In genomic region chr1:173191011-173191410, GRCh38 we compare ENCODE assay signal across 13 cellular contexts. TPM values are rescaled to one million over a fixed set of nuclear protein-coding genes. Genes with fewer than 3 reads are reported as not detected.
A peak's percentile ranks its signal among the peaks of the same experiment; 100 is the strongest.
DNase-seq lines count a peak whose midpoint lies in the region; ATAC-seq and TF ChIP-seq lines count a peak whose summit lies in the region.
"Had no signal": no experiment of that assay in that cellular context is flagged by ENCODE, and none has a peak within 500 bp of the region (broad histone marks: within the 10 kb centered on the region; RNA-seq: fewer than 3 reads in every experiment).

No MANE protein-coding gene starts in this region.

- H3K27me3 ChIP-seq in heart left ventricle (no peaks in the 10 kb centered on the region), aorta (ENCODE audit: control insufficient read depth in 1 of 2, insufficient read depth in 2 of 2, low read length in 1 of 2) (no peaks in the 10 kb centered on the region)
- H3K27me3 ChIP-seq: MG63 had no signal

- H3K27ac ChIP-seq in heart left ventricle (peak overlapping the region; percentile 10 to 84 (median 76)), aorta (ENCODE audit: low read depth in 1 of 2, low read length in 2 of 2) (peak overlapping the region in 1 of 2 donors; percentile 17)

- TF ChIP-seq CTCF in heart left ventricle (IDR thresholded peaks at IDR 0.05) (no peak), epithelial cell of esophagus (IDR thresholded peaks at IDR 0.05; ENCODE audit: insufficient read depth, low read depth, low read length, missing control alignments) (no peak)

- 4 to 17% (median 14%) methylated on average over 2 of the region's 2 CpGs for WGBS in heart left ventricle, 4 donors
- 3 to 5% methylated on average over 2 of the region's 2 CpGs for WGBS in aorta, 2 donors

- intact Hi-C loops in heart left ventricle (cut with DNase I), result no loop called here
- intact Hi-C loops in Right ventricle myocardium inferior (cut with DNase I), result no loop called here
- intact Hi-C loops in aorta (cut with DNase I), result loop anchor here in 1 of 2 donors (10.0 kb wide), 1 partner anchor 256 kb away; no protein-coding TSS in a partner anchor

- H3K4me3 ChIP-seq in heart left ventricle, result no peak overlapping the region
- H3K4me3 ChIP-seq in epithelial cell of esophagus (ENCODE audit: low read length), result no peak overlapping the region
- H3K4me3 ChIP-seq in aorta (ENCODE audit: low read length in 2 of 2), result no peak overlapping the region
- H3K4me3 ChIP-seq: MG63 had no signal

- H3K9me3 ChIP-seq in heart left ventricle, result no peaks in the 10 kb centered on the region
- no peaks in the 10 kb centered on the region for H3K9me3 ChIP-seq in aorta (ENCODE audit: control insufficient read depth, low read length)
- H3K9me3 ChIP-seq: MG63 had no signal

- DNase-seq in heart left ventricle, result no peak
- DNase-seq in Right ventricle myocardium inferior (ENCODE audit: missing footprints), result no peak
- peak; percentile 45 for DNase-seq in epithelial cell of esophagus (ENCODE audit: low read depth)
- DNase-seq in myocyte (ENCODE audit: low read depth), result peak; percentile 40
- DNase-seq in aorta, result no peak
- DNase-seq in NCI-H2081 treated with DMSO at 0.1 percent for 48 hours (lab: John Stamatoyannopoulos, UW), result no peak
- DNase-seq: activated CD8-positive, alpha-beta memory T cell treated with anti-CD3 and anti-CD28 coated beads for 24 hours; DMS79; mesendoderm; OCI-M1 had no signal

- no peak for TF ChIP-seq POLR2A in heart left ventricle (IDR thresholded peaks at IDR 0.05)

- no peaks in the 10 kb centered on the region for H3K36me3 ChIP-seq in heart left ventricle
- no peaks in the 10 kb centered on the region for H3K36me3 ChIP-seq in aorta (ENCODE audit: control insufficient read depth in 1 of 2, insufficient read depth in 2 of 2, low read length in 1 of 2)
- H3K36me3 ChIP-seq: MG63 had no signal

- ATAC-seq in heart left ventricle (no peak), Right ventricle myocardium inferior (no peak), aorta (ENCODE audit: low FRiP score) (peak; percentile 47), HG02870 (IDR thresholded peaks at IDR 0.05; ENCODE audit: unreplicated experiment) (no peak), HG02759 (IDR thresholded peaks at IDR 0.05; ENCODE audit: unreplicated experiment) (no peak)

- H3K4me1 ChIP-seq in heart left ventricle (peaks cover 0 to 24% (median 16%) of the 10 kb centered on the region in 12 donors), aorta (ENCODE audit: control insufficient read depth in 1 of 2, insufficient read depth in 2 of 2, low read length in 2 of 2) (no peaks in the 10 kb centered on the region)

RNA-seq across cellular contexts. Expression of gene TNFSF4, which starts 16.1 kb away (rescaled TPM):
- total RNA-seq in heart left ventricle (1 to 10 TPM in 1 of 9 donors, under 1 TPM in 8; 0.19 to 1.6 (median 0.65) TPM), Right ventricle myocardium inferior (1.0 TPM), myocyte (4.3 and 8.7 TPM in 2 replicates), aorta (1 to 10 TPM in 1 of 2 donors, under 1 TPM in 1; 0.49 to 4.0 TPM)
- polyA plus RNA-seq in heart left ventricle (under 1 TPM; 0.42 to 0.57 TPM), aorta (1 to 10 TPM in 1 of 2 donors, not detected in 1; 2.5 TPM)
- 30.0 TPM for polyA plus RNA-seq in myocyte (2012)

Comparison
In these comparisons a context has a peak if more than half of its experiments do, and no peak if none do; other contexts are left out.
1. DNase-seq: peak in epithelial cell of esophagus (single experiment) and myocyte (single experiment); none in heart left ventricle (0 of 5), Right ventricle myocardium inferior (single experiment), aorta (0 of 2) and NCI-H2081 treated with DMSO at 0.1 percent for 48 hours (single experiment).